ENCODE assay signal across 28 cellular contexts in the genomic region with DNA sequence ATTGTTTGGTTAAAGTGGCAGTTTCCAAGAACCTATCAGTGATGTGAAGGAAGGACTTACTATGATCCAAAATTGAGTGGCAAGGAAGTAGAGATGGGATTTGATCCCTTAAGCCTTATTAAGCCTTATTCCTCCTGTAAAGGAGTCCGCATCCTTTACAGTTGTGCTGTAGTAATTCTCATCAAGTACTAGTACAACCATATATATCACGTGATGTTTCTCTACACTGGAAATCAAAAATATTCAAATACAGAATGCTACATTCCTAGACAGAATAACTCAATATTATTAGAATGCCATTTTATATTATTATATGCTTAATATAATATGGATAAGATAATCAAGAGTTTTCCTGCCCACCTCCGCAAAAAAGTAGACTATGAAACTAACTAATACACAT.
"Had no signal": no experiment of that assay in that cellular context is flagged by ENCODE, and none has a peak within 500 bp of the region (broad histone marks: within the 10 kb centered on the region; RNA-seq: fewer than 3 reads in every experiment).

No MANE protein-coding gene starts in this region.

- H3K27ac ChIP-seq: colonic mucosa, coronary artery, dorsolateral prefrontal cortex, epithelial cell of prostate, esophagus muscularis mucosa, esophagus squamous epithelium, foreskin keratinocyte, gastrocnemius medialis, gastroesophageal sphincter, heart left ventricle, heart right ventricle had no signal

- FAIRE-seq: colon, endometrium, endothelial cell of umbilical vein, frontal cortex had no signal

- H3K4me1 ChIP-seq: colonic mucosa, esophagus muscularis mucosa, esophagus squamous epithelium, foreskin keratinocyte, gastrocnemius medialis, gastroesophageal sphincter, heart left ventricle, heart right ventricle had no signal

- H3K9me3 ChIP-seq: colonic mucosa, esophagus muscularis mucosa, esophagus squamous epithelium, gastrocnemius medialis, heart left ventricle had no signal

- ATAC-seq: effector memory CD8-positive, alpha-beta T cell; esophagus mucosa; foreskin keratinocyte; gastrocnemius medialis; gastroesophageal sphincter; heart left ventricle; heart right ventricle had no signal

- H3K4me3 ChIP-seq: colonic mucosa, coronary artery, dorsolateral prefrontal cortex, esophagus muscularis mucosa, esophagus squamous epithelium, gastrocnemius medialis, gastroesophageal sphincter, heart left ventricle, heart right ventricle had no signal

- DNase-seq: colonic mucosa; cortex of kidney; dermis blood vessel endothelial cell; dorsolateral prefrontal cortex; effector CD4-positive, alpha-beta T cell; effector CD8-positive, alpha-beta T cell; effector memory CD4-positive, alpha-beta T cell; effector memory CD8-positive, alpha-beta T cell; endodermal cell; erythroblast; esophagus squamous epithelium; foreskin fibroblast; foreskin keratinocyte; foreskin melanocyte; gastrocnemius medialis; glutamatergic neuron; head of caudate nucleus; heart left ventricle; heart right ventricle had no signal

- H3K36me3 ChIP-seq: colonic mucosa, esophagus muscularis mucosa, esophagus squamous epithelium, gastrocnemius medialis, gastroesophageal sphincter, heart left ventricle, heart right ventricle had no signal

- H3K27me3 ChIP-seq: colonic mucosa, esophagus muscularis mucosa, esophagus squamous epithelium, foreskin keratinocyte, gastrocnemius medialis, gastroesophageal sphincter, heart left ventricle, heart right ventricle had no signal
